1 cellular context compared by ENCODE assay signal in the genomic region with DNA sequence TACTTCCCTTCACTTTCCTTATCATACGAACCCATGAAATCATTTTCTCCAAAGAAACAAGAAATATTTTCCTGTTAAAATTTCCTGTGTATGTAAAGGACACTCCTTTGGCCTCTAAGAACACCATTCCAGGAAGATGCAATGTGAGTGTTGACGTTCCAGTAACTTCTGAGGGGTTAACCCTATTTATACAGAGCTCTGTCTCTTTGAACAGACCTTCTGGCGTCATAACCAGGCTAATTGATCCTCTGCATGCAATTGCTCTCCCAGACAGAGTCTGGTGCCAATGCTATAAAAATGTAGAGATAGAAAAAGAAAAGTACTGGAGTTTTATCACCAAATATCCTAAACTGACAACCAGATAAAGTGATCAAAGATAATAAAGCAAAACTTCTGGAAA.
TF ChIP-seq lines count a peak whose summit lies in the region.

No MANE protein-coding gene starts in this region.

TF ChIP-seq in SK-N-SH treated with all-trans-retinoic acid at 6 μM for 48 hours, 23 proteins besides CTCF, POLR2A, EP300 and RAD21 (continued from another document):
- TF ChIP-seq, protein P1, sequence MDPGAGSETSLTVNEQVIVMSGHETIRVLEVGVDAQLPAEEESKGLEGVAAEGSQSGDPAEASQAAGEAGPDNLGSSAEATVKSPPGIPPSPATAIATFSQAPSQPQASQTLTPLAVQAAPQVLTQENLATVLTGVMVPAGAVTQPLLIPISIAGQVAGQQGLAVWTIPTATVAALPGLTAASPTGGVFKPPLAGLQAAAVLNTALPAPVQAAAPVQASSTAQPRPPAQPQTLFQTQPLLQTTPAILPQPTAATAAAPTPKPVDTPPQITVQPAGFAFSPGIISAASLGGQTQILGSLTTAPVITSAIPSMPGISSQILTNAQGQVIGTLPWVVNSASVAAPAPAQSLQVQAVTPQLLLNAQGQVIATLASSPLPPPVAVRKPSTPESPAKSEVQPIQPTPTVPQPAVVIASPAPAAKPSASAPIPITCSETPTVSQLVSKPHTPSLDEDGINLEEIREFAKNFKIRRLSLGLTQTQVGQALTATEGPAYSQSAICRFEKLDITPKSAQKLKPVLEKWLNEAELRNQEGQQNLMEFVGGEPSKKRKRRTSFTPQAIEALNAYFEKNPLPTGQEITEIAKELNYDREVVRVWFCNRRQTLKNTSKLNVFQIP (CRISPR knock-in tag; IDR thresholded peaks at IDR 0.05; ENCODE audit: borderline replicate concordance, low read depth) = no peak
- no peak for TF ChIP-seq TCF4 (CRISPR knock-in tag; IDR thresholded peaks at IDR 0.05; ENCODE audit: borderline replicate concordance)
- TF ChIP-seq ARNTL (CRISPR knock-in tag; IDR thresholded peaks at IDR 0.05; ENCODE audit: borderline replicate concordance, low read depth) = no peak
